In the genomic region with DNA sequence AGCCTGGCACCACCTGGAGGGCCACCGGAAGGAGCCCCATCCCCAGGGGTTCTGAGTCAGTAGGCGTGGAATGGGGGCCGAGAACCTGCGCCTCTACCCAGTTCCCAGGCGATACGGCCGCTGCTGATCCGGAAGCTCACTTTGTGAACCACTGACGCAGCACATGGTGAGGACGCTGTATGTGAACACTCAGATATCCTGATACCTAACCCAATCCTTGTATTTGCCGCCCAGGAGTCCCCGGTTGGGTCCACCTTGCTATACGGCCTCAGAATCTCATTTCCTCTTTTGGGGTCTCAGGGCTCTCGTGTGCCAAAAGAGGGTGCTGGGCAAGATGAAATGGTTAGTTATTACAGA, we compare ENCODE assay signal across 9 cellular contexts. TPM values are rescaled to one million over a fixed set of nuclear protein-coding genes. Genes with fewer than 3 reads are reported as not detected.
DNase-seq lines count a peak whose midpoint lies in the region; ATAC-seq, FAIRE-seq and TF ChIP-seq lines count a peak whose summit lies in the region.
"Had no signal": no experiment of that assay in that cellular context is flagged by ENCODE, and none has a peak within 500 bp of the region (broad histone marks: within the 10 kb centered on the region; RNA-seq: fewer than 3 reads in every experiment).

No MANE protein-coding gene starts in this region.

- H3K27ac ChIP-seq in left ventricle myocardium inferior (replicated peaks): peak overlapping the region; percentile 89
- peak overlapping the region; percentile 74 to 95 for H3K27ac ChIP-seq in small intestine (ENCODE audit: low read depth in 1 of 2, low read length in 1 of 2)

- H3K27me3 ChIP-seq in left ventricle myocardium inferior (ENCODE audit: low read depth): no peaks in the 10 kb centered on the region
- no peaks in the 10 kb centered on the region for H3K27me3 ChIP-seq in small intestine (ENCODE audit: control insufficient read depth in 2 of 2, insufficient read depth in 2 of 2, low read length in 2 of 2)

- DNase-seq in NCI-H1417 (lab: John Stamatoyannopoulos, UW): peak; percentile 22 to 89 (median 81)
- no peak for DNase-seq in NCI-H1417 treated with DMSO at 0.1 percent for 48 hours (lab: John Stamatoyannopoulos, UW)
- DNase-seq in NCI-H69 (lab: John Stamatoyannopoulos, UW): peak; percentile 75
- peak; percentile 48 for DNase-seq in activated T-helper 2 cell treated with anti-CD3 and anti-CD28 coated beads, Interferon-gamma antibody, Interleukin-2, Interleukin-4, amounts not matched to agents 10 μg/mL and 5 μg/mL and 100 μg/mL, durations not matched to agents 14 hours and 24 hours and 36 hours (ENCODE audit: low spot score)
- DNase-seq in left ventricle myocardium inferior: peak; percentile 19
- DNase-seq in small intestine: no peak
- no peak for DNase-seq in NCI-H1105 (lab: John Stamatoyannopoulos, UW)

- H3K9me3 Mint-ChIP-seq in activated T-helper 2 cell treated with anti-CD3 and anti-CD28 coated beads, Interferon-gamma antibody, Interleukin-2, Interleukin-4, amounts not matched to agents 10 μg/mL and 5 μg/mL and 100 μg/mL, durations not matched to agents 14 hours and 24 hours and 36 hours: no peaks in the 10 kb centered on the region

- ATAC-seq in HG02759 (IDR thresholded peaks at IDR 0.05; ENCODE audit: unreplicated experiment): peak; percentile 37

- no peaks in the 10 kb centered on the region for H3K27me3 Mint-ChIP-seq in activated T-helper 2 cell treated with anti-CD3 and anti-CD28 coated beads, Interferon-gamma antibody, Interleukin-2, Interleukin-4, amounts not matched to agents 10 μg/mL and 5 μg/mL and 100 μg/mL, durations not matched to agents 14 hours and 24 hours and 36 hours (ENCODE audit: low read depth)

- intact Hi-C loops in activated T-helper 2 cell treated with anti-CD3 and anti-CD28 coated beads, Interferon-gamma antibody, Interleukin-2, Interleukin-4, amounts not matched to agents 10 μg/mL and 5 μg/mL and 100 μg/mL, durations not matched to agents 14 hours and 24 hours and 36 hours (cut with micrococcal nuclease): loop anchor here (1.0 to 5.0 kb wide), 4 partner anchors 10 to 48 kb away; partner anchors contain the start of gene TGIF2
- intact Hi-C loops in left ventricle myocardium inferior (cut with micrococcal nuclease): no loop called here

- H3K9me3 ChIP-seq in left ventricle myocardium inferior (replicated peaks) (no peaks in the 10 kb centered on the region), small intestine (ENCODE audit: control insufficient read depth, low read depth) (no peaks in the 10 kb centered on the region)

- peak overlapping the region; percentile 84 for H3K4me3 ChIP-seq in left ventricle myocardium inferior
- peak overlapping the region in 1 of 2 donors; percentile 21 for H3K4me3 ChIP-seq in small intestine (ENCODE audit: low read depth in 1 of 2, low read length in 2 of 2)

- peak overlapping the region; percentile 99 for H3K4me3 Mint-ChIP-seq in activated T-helper 2 cell treated with anti-CD3 and anti-CD28 coated beads, Interferon-gamma antibody, Interleukin-2, Interleukin-4, amounts not matched to agents 10 μg/mL and 5 μg/mL and 100 μg/mL, durations not matched to agents 14 hours and 24 hours and 36 hours (ENCODE audit: low read depth)

- H3K36me3 ChIP-seq in left ventricle myocardium inferior (peaks cover 20% of the 10 kb centered on the region), small intestine (ENCODE audit: control insufficient read depth in 2 of 2, insufficient read depth in 2 of 2, low read length in 2 of 2) (peaks cover 5 to 8% of the 10 kb centered on the region in 2 donors)

- no peak for FAIRE-seq in small intestine (lab: Jason Lieb, UNC)

- 53 to 70% (median 57%) methylated on average over 14 of the region's 14 CpGs for WGBS in small intestine, 3 donors

- H3K4me1 Mint-ChIP-seq in activated T-helper 2 cell treated with anti-CD3 and anti-CD28 coated beads, Interferon-gamma antibody, Interleukin-2, Interleukin-4, amounts not matched to agents 10 μg/mL and 5 μg/mL and 100 μg/mL, durations not matched to agents 14 hours and 24 hours and 36 hours (ENCODE audit: low read depth): peaks cover 24% of the 10 kb centered on the region

- peaks cover 39% of the 10 kb centered on the region for H3K36me3 Mint-ChIP-seq in activated T-helper 2 cell treated with anti-CD3 and anti-CD28 coated beads, Interferon-gamma antibody, Interleukin-2, Interleukin-4, amounts not matched to agents 10 μg/mL and 5 μg/mL and 100 μg/mL, durations not matched to agents 14 hours and 24 hours and 36 hours (ENCODE audit: low read depth)

- TF ChIP-seq CTCF in left ventricle myocardium inferior (IDR thresholded peaks at IDR 0.05; ENCODE audit: borderline replicate concordance): no peak

- H3K27ac Mint-ChIP-seq in activated T-helper 2 cell treated with anti-CD3 and anti-CD28 coated beads, Interferon-gamma antibody, Interleukin-2, Interleukin-4, amounts not matched to agents 10 μg/mL and 5 μg/mL and 100 μg/mL, durations not matched to agents 14 hours and 24 hours and 36 hours: peak overlapping the region; percentile 95

- H3K4me1 ChIP-seq in left ventricle myocardium inferior (peaks cover 35% of the 10 kb centered on the region), small intestine (ENCODE audit: control insufficient read depth in 2 of 2, insufficient read depth in 1 of 2, low read depth in 1 of 2, low read length in 1 of 2) (peaks cover 3 to 5% of the 10 kb centered on the region in 2 donors)

RNA-seq across cellular contexts. Expression of gene RAB5IF, which starts 0.6 kb away (rescaled TPM):
- total RNA-seq in activated T-helper 2 cell treated with anti-CD3 and anti-CD28 coated beads, Interferon-gamma antibody, Interleukin-2, Interleukin-4, amounts not matched to agents 10 μg/mL and 5 μg/mL and 100 μg/mL, durations not matched to agents 14 hours and 24 hours and 36 hours: 94.5 and 99.0 TPM in 2 replicates
- 56.5 TPM for total RNA-seq in left ventricle myocardium inferior
- polyA plus RNA-seq in small intestine: 100 to 1,000 TPM; 127 to 173 (median 129) TPM

RNA-seq across cellular contexts. Expression of gene TGIF2, which starts 31.5 kb away (rescaled TPM):
- 44.3 and 50.6 TPM in 2 replicates for total RNA-seq in activated T-helper 2 cell treated with anti-CD3 and anti-CD28 coated beads, Interferon-gamma antibody, Interleukin-2, Interleukin-4, amounts not matched to agents 10 μg/mL and 5 μg/mL and 100 μg/mL, durations not matched to agents 14 hours and 24 hours and 36 hours
- total RNA-seq in left ventricle myocardium inferior: 5.8 TPM
- 1 to 10 TPM in 2 of 3 donors, under 1 TPM in 1; 0.45 to 8.1 (median 3.0) TPM for polyA plus RNA-seq in small intestine

RNA-seq across cellular contexts. Expression of gene SLA2, which starts 41.1 kb away (rescaled TPM):
- total RNA-seq in activated T-helper 2 cell treated with anti-CD3 and anti-CD28 coated beads, Interferon-gamma antibody, Interleukin-2, Interleukin-4, amounts not matched to agents 10 μg/mL and 5 μg/mL and 100 μg/mL, durations not matched to agents 14 hours and 24 hours and 36 hours: 54.9 and 56.5 TPM in 2 replicates
- total RNA-seq in left ventricle myocardium inferior: 0.19 TPM
- 1 to 10 TPM in 2 of 3 donors, under 1 TPM in 1; 0.49 to 3.8 (median 1.6) TPM for polyA plus RNA-seq in small intestine
- total RNA-seq: lung microvascular endothelial cell had no signal

Comparison
In these comparisons a context has a peak if more than half of its experiments do, and no peak if none do; other contexts are left out.
1. DNase-seq: peak in NCI-H1417 (3 of 3), NCI-H69 (single experiment), activated T-helper 2 cell treated with anti-CD3 and anti-CD28 coated beads, Interferon-gamma antibody, Interleukin-2, Interleukin-4, amounts not matched to agents 10 μg/mL and 5 μg/mL and 100 μg/mL, durations not matched to agents 14 hours and 24 hours and 36 hours (single experiment) and left ventricle myocardium inferior (single experiment); none in NCI-H1417 treated with DMSO at 0.1 percent for 48 hours (single experiment), small intestine (single experiment) and NCI-H1105 (single experiment).
2. RNA of gene SLA2, which starts 41.1 kb away (total RNA-seq): 54.9 to 56.5 TPM in activated T-helper 2 cell treated with anti-CD3 and anti-CD28 coated beads, Interferon-gamma antibody, Interleukin-2, Interleukin-4, amounts not matched to agents 10 μg/mL and 5 μg/mL and 100 μg/mL, durations not matched to agents 14 hours and 24 hours and 36 hours; 0.19 TPM in left ventricle myocardium inferior (single experiment); every median in the first group is over 10 times any median in the second.